In genomic region chr5:94908889-94909480, GRCh38 we compare ENCODE assay signal across 10 cellular contexts.
A peak's percentile ranks its signal among the peaks of the same experiment; 100 is the strongest.
DNase-seq lines count a peak whose midpoint lies in the region; ATAC-seq and TF ChIP-seq lines count a peak whose summit lies in the region.
"Had no signal": no experiment of that assay in that cellular context is flagged by ENCODE, and none has a peak within 500 bp of the region (broad histone marks: within the 10 kb centered on the region; RNA-seq: fewer than 3 reads in every experiment).

No MANE protein-coding gene starts in this region.

- CTCF ChIA-PET in T-cell (lab: Charles Lee), result interaction anchor here in 1 of 2 donors (0.6 to 1.3 kb wide), 3 partner anchors 128 to 385 kb away, joined by 3 to 6 read pairs (median 6); no protein-coding TSS in a partner anchor

- H3K27me3 ChIP-seq in lower lobe of right lung (ENCODE audit: low read depth), result no peaks in the 10 kb centered on the region
- H3K27me3 ChIP-seq: SJSA1 had no signal

- H3K27me3 Mint-ChIP-seq in CD14-positive monocyte (ENCODE audit: low read depth in 3 of 3) (no peaks in the 10 kb centered on the region), brain (peaks cover 3% of the 10 kb centered on the region), T-cell (no peaks in the 10 kb centered on the region)

- no peak overlapping the region for H3K27ac ChIP-seq in lower lobe of right lung
- H3K27ac ChIP-seq: SJSA1 had no signal

- intact Hi-C loops in CD14-positive monocyte (cut with micrococcal nuclease), result no loop called here
- intact Hi-C loops in lower lobe of right lung (cut with DNase I), result no loop called here

- peak; percentile 60 for ATAC-seq in GM18498 (IDR thresholded peaks at IDR 0.05; ENCODE audit: unreplicated experiment)
- no peak for ATAC-seq in lower lobe of right lung
- no peak for ATAC-seq in T-cell (replicated peaks in 1 of 4)
- ATAC-seq: naive thymus-derived CD8-positive, alpha-beta T cell had no signal

- no peaks in the 10 kb centered on the region for H3K4me1 Mint-ChIP-seq in CD14-positive monocyte
- H3K4me1 Mint-ChIP-seq in brain, result no peaks in the 10 kb centered on the region
- no peaks in the 10 kb centered on the region for H3K4me1 Mint-ChIP-seq in T-cell
- H3K4me1 Mint-ChIP-seq: naive thymus-derived CD8-positive, alpha-beta T cell had no signal

- H3K36me3 Mint-ChIP-seq in CD14-positive monocyte, result peaks cover 40 to 51% of the 10 kb centered on the region in 2 donors
- H3K36me3 Mint-ChIP-seq in brain, result no peaks in the 10 kb centered on the region
- H3K36me3 Mint-ChIP-seq in T-cell, result no peaks in the 10 kb centered on the region
- H3K36me3 Mint-ChIP-seq: naive thymus-derived CD8-positive, alpha-beta T cell had no signal

- TF ChIP-seq CTCF in CD14-positive monocyte (IDR thresholded peaks at IDR 0.05) (peak; percentile 77), brain (conservative IDR thresholded peaks at IDR 0.05) (peak; percentile 72 to 81), lower lobe of right lung (IDR thresholded peaks at IDR 0.05) (peak; percentile 61)

- H3K27ac Mint-ChIP-seq in CD14-positive monocyte (no peak overlapping the region), brain (no peak overlapping the region), T-cell (no peak overlapping the region)
- H3K27ac Mint-ChIP-seq: naive thymus-derived CD8-positive, alpha-beta T cell had no signal

- H3K36me3 ChIP-seq in lower lobe of right lung, result peaks cover 42% of the 10 kb centered on the region
- H3K36me3 ChIP-seq: SJSA1 had no signal

- peaks cover 0 to 2% (median 0%) of the 10 kb centered on the region in 7 donors for H3K9me3 Mint-ChIP-seq in CD14-positive monocyte
- H3K9me3 Mint-ChIP-seq in brain, result no peaks in the 10 kb centered on the region
- no peaks in the 10 kb centered on the region for H3K9me3 Mint-ChIP-seq in T-cell
- H3K9me3 Mint-ChIP-seq: naive thymus-derived CD8-positive, alpha-beta T cell had no signal

- H3K9me3 ChIP-seq in lower lobe of right lung, result no peaks in the 10 kb centered on the region
- H3K9me3 ChIP-seq: SJSA1 had no signal

- no peaks in the 10 kb centered on the region for H3K4me1 ChIP-seq in lower lobe of right lung
- H3K4me1 ChIP-seq: SJSA1 had no signal

- H3K4me3 Mint-ChIP-seq in CD14-positive monocyte (no peak overlapping the region), brain (no peak overlapping the region), T-cell (no peak overlapping the region)
- H3K4me3 Mint-ChIP-seq: naive thymus-derived CD8-positive, alpha-beta T cell had no signal

- POLR2A ChIA-PET in T-cell (lab: Charles Lee), result no interaction called here

- no peak overlapping the region for H3K4me3 ChIP-seq in lower lobe of right lung
- H3K4me3 ChIP-seq: SJSA1 had no signal

- DNase-seq in CD14-positive monocyte (ENCODE audit: low spot score) (no peak), M059J (ENCODE audit: low read depth) (peak; percentile 29), lower lobe of right lung (no peak), T-cell (no peak), T1000 (lab: John Stamatoyannopoulos, UW) (no peak), NCI-H1105 treated with DMSO at 0.1 percent for 48 hours (lab: John Stamatoyannopoulos, UW) (no peak)
